ENCODE assay signal across 18 cellular contexts in genomic region chr5:540215-541147, GRCh38. TPM values are rescaled to one million over a fixed set of nuclear protein-coding genes. Genes with fewer than 3 reads are reported as not detected.
DNase-seq lines count a peak whose midpoint lies in the region; ATAC-seq and TF ChIP-seq lines count a peak whose summit lies in the region.
"Had no signal": no experiment of that assay in that cellular context is flagged by ENCODE, and none has a peak within 500 bp of the region (broad histone marks: within the 10 kb centered on the region; RNA-seq: fewer than 3 reads in every experiment).

No MANE protein-coding gene starts in this region.

- intact Hi-C loops in mucosa of descending colon (cut with DNase I, micrococcal nuclease) (no loop called here), PC-3 (cut with micrococcal nuclease) (no loop called here)

- H3K27me3 Mint-ChIP-seq in stimulated activated naive CD8-positive, alpha-beta T cell treated with anti-CD3 and anti-CD28 coated beads, Interleukin-15, amount 100 ng/mL, for 72 hours: peaks cover 53% of the 10 kb centered on the region
- H3K27me3 Mint-ChIP-seq in WTC11 (ENCODE audit: low read depth): no peaks in the 10 kb centered on the region

- no peaks in the 10 kb centered on the region for H4K20me1 ChIP-seq in PC-3 (ENCODE audit: low read length)

- H3K4me2 ChIP-seq in PC-3 (ENCODE audit: low read length): no peak overlapping the region

- H3K4me3 Mint-ChIP-seq in stimulated activated naive CD8-positive, alpha-beta T cell treated with anti-CD3 and anti-CD28 coated beads, Interleukin-15, amount 100 ng/mL, for 72 hours: no peak overlapping the region
- H3K4me3 Mint-ChIP-seq in WTC11: no peak overlapping the region
- H3K4me3 Mint-ChIP-seq: central memory CD8-positive, alpha-beta T cell; H9 had no signal

- H3K9me2 ChIP-seq in PC-3 (replicated peaks; ENCODE audit: low read length): no peaks in the 10 kb centered on the region

- no peak for ATAC-seq in stimulated activated naive CD8-positive, alpha-beta T cell treated with anti-CD3 and anti-CD28 coated beads, Interleukin-15, Interleukin-2, amounts not matched to agents 100 U/mL and 50 U/mL, for 24 hours
- no peak for ATAC-seq in stimulated activated naive CD8-positive, alpha-beta T cell treated with anti-CD3 and anti-CD28 coated beads, Interleukin-15, amount 100 ng/mL, for 72 hours
- ATAC-seq in WTC11 (no peak), mucosa of descending colon (no peak), PC-3 (no peak)

- no TSS peak for BruUV-seq in PC-3 (replicated peaks; lab: Mats Ljungman, UMichigan)

- H2AFZ ChIP-seq in PC-3 (ENCODE audit: low read length): no peak overlapping the region

- no peaks in the 10 kb centered on the region for H3F3A ChIP-seq in PC-3 (ENCODE audit: low read length, unreplicated experiment)

- H3K4me1 ChIP-seq in mucosa of descending colon (ENCODE audit: low read depth) (peaks cover 6% of the 10 kb centered on the region), PC-3 (ENCODE audit: insufficient read depth, low read length) (no peaks in the 10 kb centered on the region)
- H3K4me1 ChIP-seq: tibial artery had no signal

- H3K9me3 Mint-ChIP-seq in stimulated activated naive CD8-positive, alpha-beta T cell treated with anti-CD3 and anti-CD28 coated beads, Interleukin-15, amount 100 ng/mL, for 72 hours: no peaks in the 10 kb centered on the region
- peaks cover 3% of the 10 kb centered on the region; the same call in 1 of the 2 replicates for H3K9me3 Mint-ChIP-seq in WTC11
- H3K9me3 Mint-ChIP-seq: central memory CD8-positive, alpha-beta T cell; H9 had no signal

- no peaks in the 10 kb centered on the region for H3K36me3 Mint-ChIP-seq in WTC11

- POLR2A ChIA-PET in WTC11 (lab: Charles Lee): no interaction called here
- POLR2A ChIA-PET in PC-3 (lab: Charles Lee; ENCODE audit: unreplicated experiment): no interaction called here

- H3K27me3 ChIP-seq in PC-3 (ENCODE audit: low read length): peaks cover 19% of the 10 kb centered on the region

- no peak overlapping the region for H3K27ac ChIP-seq in PC-3 (ENCODE audit: low read length)
- H3K27ac ChIP-seq: tibial artery had no signal

- DNase-seq in stimulated activated naive CD8-positive, alpha-beta T cell treated with anti-CD3 and anti-CD28 coated beads, Interleukin-15, Interleukin-2, amounts not matched to agents 100 U/mL and 50 U/mL, for 24 hours: peak; percentile 3
- no peak for DNase-seq in stimulated activated naive CD8-positive, alpha-beta T cell treated with anti-CD3 and anti-CD28 coated beads, Interleukin-15, amount 100 ng/mL, for 72 hours
- DNase-seq in WTC11 (ENCODE audit: low spot score) (peak; percentile 10), mucosa of descending colon (peak in 2 of 3 donors; percentile 23 to 39), PC-3 (no peak), GM19238 (ENCODE audit: insufficient read length, low spot score) (no peak)
- DNase-seq in stimulated activated CD4-positive, alpha-beta T cell treated with anti-CD3 and anti-CD28 coated beads, Interleukin-1b, Interleukin-23, amount 100 ng/mL, for 48 hours: no peak
- DNase-seq: activated CD4-positive, alpha-beta T cell treated with anti-CD3 and anti-CD28 coated beads for 4 hours; activated CD8-positive, alpha-beta memory T cell treated with anti-CD3 and anti-CD28 coated beads, Interleukin-2, amount 50 U/mL, for 48 hours; activated effector memory CD4-positive, alpha-beta T cell treated with anti-CD3 and anti-CD28 coated beads, Interleukin-2, amount 50 U/mL, for 16 hours; H9; mammary epithelial cell; NCI-H2107; NCI-H510A treated with DMSO at 0.1 percent for 48 hours; SHP77; stimulated activated naive CD4-positive, alpha-beta T cell; tibial artery had no signal

- peaks cover 37% of the 10 kb centered on the region for H3K4me1 Mint-ChIP-seq in stimulated activated naive CD8-positive, alpha-beta T cell treated with anti-CD3 and anti-CD28 coated beads, Interleukin-15, amount 100 ng/mL, for 72 hours
- H3K4me1 Mint-ChIP-seq in WTC11: no peaks in the 10 kb centered on the region

- no peak overlapping the region for H3K27ac Mint-ChIP-seq in stimulated activated naive CD8-positive, alpha-beta T cell treated with anti-CD3 and anti-CD28 coated beads, Interleukin-15, amount 100 ng/mL, for 72 hours
- no peak overlapping the region for H3K27ac Mint-ChIP-seq in WTC11
- H3K27ac Mint-ChIP-seq: H9 had no signal

- no peak for TF ChIP-seq CTCF in WTC11 (IDR thresholded peaks at IDR 0.05)
- TF ChIP-seq CTCF in mucosa of descending colon (IDR thresholded peaks at IDR 0.05): no peak
- no peak for TF ChIP-seq CTCF in PC-3 (conservative IDR thresholded peaks at IDR 0.05; ENCODE audit: low read depth, low read length)

- H3K9me3 ChIP-seq in mucosa of descending colon: no peaks in the 10 kb centered on the region
- no peaks in the 10 kb centered on the region for H3K9me3 ChIP-seq in PC-3 (ENCODE audit: low read length)
- H3K9me3 ChIP-seq: tibial artery had no signal

- H3K9ac ChIP-seq in PC-3 (ENCODE audit: low read length): no peak overlapping the region

- CTCF ChIA-PET in WTC11 (lab: Charles Lee) (interaction anchor here (0.9 to 1.9 kb wide), 2 partner anchors 46 to 94 kb away, joined by 3 to 4 read pairs; no protein-coding TSS in a partner anchor), PC-3 (lab: Charles Lee) (no interaction called here)

- no peak overlapping the region for H3K4me3 ChIP-seq in mucosa of descending colon
- H3K4me3 ChIP-seq in PC-3 (ENCODE audit: low read length): no peak overlapping the region
- H3K4me3 ChIP-seq: tibial artery had no signal

- no peaks in the 10 kb centered on the region for H3K79me2 ChIP-seq in PC-3 (ENCODE audit: low read length)

- H3K36me3 ChIP-seq in mucosa of descending colon (ENCODE audit: low read depth): no peaks in the 10 kb centered on the region
- no peaks in the 10 kb centered on the region for H3K36me3 ChIP-seq in PC-3 (ENCODE audit: low read depth, low read length)
- H3K36me3 ChIP-seq: tibial artery had no signal

TF ChIP-seq in WTC11, 78 proteins besides CTCF, POLR2A, EP300 and RAD21:
- TF ChIP-seq NFE2L1 (CRISPR knock-in tag; IDR thresholded peaks at IDR 0.05) (no peak), IRF2 (CRISPR knock-in tag; IDR thresholded peaks at IDR 0.05; ENCODE audit: borderline replicate concordance, low read depth) (no peak), AFF4 (CRISPR knock-in tag; IDR thresholded peaks at IDR 0.05; ENCODE audit: borderline replicate concordance) (no peak), NR3C1 (CRISPR knock-in tag; conservative IDR thresholded peaks at IDR 0.05; ENCODE audit: low read depth) (no peak), ZBTB43 (CRISPR knock-in tag; IDR thresholded peaks at IDR 0.05) (no peak)

RNA-seq across cellular contexts. Expression of gene SLC9A3, which starts 16.2 kb away (rescaled TPM):
- total RNA-seq in WTC11 (2021): 1.2 to 1.7 TPM (median 1.6 TPM) in 3 replicates
- total RNA-seq in mucosa of descending colon: 100 to 1,000 TPM in 1 of 3 donors, 10 to 100 TPM in 2; 29.2 to 272 (median 77.7) TPM
- 4.7 and 4.9 TPM in 2 replicates for total RNA-seq in PC-3 (2014; rRNA removed)

Comparison
In these comparisons a context has a peak if more than half of its experiments do, and no peak if none do; other contexts are left out.
1. DNase-seq: peak in stimulated activated naive CD8-positive, alpha-beta T cell treated with anti-CD3 and anti-CD28 coated beads, Interleukin-15, Interleukin-2, amounts not matched to agents 100 U/mL and 50 U/mL, for 24 hours (single experiment), WTC11 (single experiment) and mucosa of descending colon (2 of 3); none in stimulated activated naive CD8-positive, alpha-beta T cell treated with anti-CD3 and anti-CD28 coated beads, Interleukin-15, amount 100 ng/mL, for 72 hours (0 of 2), stimulated activated CD4-positive, alpha-beta T cell treated with anti-CD3 and anti-CD28 coated beads, Interleukin-1b, Interleukin-23, amount 100 ng/mL, for 48 hours (single experiment), PC-3 (single experiment) and GM19238 (single experiment).